ENCODE assay signal across 1 cellular context in the genomic region with DNA sequence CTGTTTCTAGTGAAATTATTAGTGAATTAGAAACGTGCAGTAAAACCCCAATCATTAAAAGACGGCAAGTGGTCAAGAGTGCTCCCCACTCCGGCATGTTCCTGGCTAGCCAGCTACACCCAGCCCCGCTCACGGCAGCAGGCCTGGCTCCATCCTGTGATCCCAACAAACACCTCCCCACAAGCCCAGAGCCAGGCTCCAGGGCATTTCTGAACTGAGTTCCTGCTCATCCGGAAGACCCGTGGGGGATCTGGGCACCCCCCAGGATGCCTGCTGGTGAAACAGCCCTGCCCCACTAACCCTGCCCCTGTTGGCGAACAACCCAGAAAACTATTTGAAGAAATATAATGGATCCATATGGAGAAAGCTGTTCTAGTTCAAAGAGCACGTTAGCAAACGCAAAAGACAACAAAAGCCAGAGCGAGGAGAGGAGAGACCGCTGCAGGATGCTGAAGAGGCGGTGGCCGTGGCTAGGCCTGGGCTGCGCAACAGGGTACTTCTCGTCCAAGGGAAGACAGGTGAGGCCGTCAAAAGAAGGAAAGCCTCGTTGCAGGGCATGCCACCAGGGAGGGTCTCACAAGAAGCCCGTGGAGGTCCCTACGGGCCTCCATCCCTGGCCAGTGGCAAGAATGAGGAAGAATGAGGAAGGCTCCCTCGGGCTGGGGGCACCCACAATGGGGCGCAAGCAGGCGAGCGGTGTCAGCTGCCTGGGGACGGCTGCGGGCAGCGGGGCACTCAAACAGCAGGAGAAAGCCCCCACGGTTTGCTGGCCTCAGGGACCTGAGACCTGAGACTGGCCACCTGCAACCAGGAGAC.
TF ChIP-seq lines count a peak whose summit lies in the region.

No MANE protein-coding gene starts in this region.

TF ChIP-seq in GM23338, 12 proteins besides CTCF, POLR2A, EP300 and RAD21 (continued from another document):
- TF ChIP-seq, protein P1, sequence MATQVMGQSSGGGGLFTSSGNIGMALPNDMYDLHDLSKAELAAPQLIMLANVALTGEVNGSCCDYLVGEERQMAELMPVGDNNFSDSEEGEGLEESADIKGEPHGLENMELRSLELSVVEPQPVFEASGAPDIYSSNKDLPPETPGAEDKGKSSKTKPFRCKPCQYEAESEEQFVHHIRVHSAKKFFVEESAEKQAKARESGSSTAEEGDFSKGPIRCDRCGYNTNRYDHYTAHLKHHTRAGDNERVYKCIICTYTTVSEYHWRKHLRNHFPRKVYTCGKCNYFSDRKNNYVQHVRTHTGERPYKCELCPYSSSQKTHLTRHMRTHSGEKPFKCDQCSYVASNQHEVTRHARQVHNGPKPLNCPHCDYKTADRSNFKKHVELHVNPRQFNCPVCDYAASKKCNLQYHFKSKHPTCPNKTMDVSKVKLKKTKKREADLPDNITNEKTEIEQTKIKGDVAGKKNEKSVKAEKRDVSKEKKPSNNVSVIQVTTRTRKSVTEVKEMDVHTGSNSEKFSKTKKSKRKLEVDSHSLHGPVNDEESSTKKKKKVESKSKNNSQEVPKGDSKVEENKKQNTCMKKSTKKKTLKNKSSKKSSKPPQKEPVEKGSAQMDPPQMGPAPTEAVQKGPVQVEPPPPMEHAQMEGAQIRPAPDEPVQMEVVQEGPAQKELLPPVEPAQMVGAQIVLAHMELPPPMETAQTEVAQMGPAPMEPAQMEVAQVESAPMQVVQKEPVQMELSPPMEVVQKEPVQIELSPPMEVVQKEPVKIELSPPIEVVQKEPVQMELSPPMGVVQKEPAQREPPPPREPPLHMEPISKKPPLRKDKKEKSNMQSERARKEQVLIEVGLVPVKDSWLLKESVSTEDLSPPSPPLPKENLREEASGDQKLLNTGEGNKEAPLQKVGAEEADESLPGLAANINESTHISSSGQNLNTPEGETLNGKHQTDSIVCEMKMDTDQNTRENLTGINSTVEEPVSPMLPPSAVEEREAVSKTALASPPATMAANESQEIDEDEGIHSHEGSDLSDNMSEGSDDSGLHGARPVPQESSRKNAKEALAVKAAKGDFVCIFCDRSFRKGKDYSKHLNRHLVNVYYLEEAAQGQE (IDR thresholded peaks at IDR 0.05; ENCODE audit: unreplicated experiment), result no peak
- TF ChIP-seq, protein P2, sequence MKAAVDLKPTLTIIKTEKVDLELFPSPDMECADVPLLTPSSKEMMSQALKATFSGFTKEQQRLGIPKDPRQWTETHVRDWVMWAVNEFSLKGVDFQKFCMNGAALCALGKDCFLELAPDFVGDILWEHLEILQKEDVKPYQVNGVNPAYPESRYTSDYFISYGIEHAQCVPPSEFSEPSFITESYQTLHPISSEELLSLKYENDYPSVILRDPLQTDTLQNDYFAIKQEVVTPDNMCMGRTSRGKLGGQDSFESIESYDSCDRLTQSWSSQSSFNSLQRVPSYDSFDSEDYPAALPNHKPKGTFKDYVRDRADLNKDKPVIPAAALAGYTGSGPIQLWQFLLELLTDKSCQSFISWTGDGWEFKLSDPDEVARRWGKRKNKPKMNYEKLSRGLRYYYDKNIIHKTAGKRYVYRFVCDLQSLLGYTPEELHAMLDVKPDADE (IDR thresholded peaks at IDR 0.05), result no peak
- TF ChIP-seq, protein P3, sequence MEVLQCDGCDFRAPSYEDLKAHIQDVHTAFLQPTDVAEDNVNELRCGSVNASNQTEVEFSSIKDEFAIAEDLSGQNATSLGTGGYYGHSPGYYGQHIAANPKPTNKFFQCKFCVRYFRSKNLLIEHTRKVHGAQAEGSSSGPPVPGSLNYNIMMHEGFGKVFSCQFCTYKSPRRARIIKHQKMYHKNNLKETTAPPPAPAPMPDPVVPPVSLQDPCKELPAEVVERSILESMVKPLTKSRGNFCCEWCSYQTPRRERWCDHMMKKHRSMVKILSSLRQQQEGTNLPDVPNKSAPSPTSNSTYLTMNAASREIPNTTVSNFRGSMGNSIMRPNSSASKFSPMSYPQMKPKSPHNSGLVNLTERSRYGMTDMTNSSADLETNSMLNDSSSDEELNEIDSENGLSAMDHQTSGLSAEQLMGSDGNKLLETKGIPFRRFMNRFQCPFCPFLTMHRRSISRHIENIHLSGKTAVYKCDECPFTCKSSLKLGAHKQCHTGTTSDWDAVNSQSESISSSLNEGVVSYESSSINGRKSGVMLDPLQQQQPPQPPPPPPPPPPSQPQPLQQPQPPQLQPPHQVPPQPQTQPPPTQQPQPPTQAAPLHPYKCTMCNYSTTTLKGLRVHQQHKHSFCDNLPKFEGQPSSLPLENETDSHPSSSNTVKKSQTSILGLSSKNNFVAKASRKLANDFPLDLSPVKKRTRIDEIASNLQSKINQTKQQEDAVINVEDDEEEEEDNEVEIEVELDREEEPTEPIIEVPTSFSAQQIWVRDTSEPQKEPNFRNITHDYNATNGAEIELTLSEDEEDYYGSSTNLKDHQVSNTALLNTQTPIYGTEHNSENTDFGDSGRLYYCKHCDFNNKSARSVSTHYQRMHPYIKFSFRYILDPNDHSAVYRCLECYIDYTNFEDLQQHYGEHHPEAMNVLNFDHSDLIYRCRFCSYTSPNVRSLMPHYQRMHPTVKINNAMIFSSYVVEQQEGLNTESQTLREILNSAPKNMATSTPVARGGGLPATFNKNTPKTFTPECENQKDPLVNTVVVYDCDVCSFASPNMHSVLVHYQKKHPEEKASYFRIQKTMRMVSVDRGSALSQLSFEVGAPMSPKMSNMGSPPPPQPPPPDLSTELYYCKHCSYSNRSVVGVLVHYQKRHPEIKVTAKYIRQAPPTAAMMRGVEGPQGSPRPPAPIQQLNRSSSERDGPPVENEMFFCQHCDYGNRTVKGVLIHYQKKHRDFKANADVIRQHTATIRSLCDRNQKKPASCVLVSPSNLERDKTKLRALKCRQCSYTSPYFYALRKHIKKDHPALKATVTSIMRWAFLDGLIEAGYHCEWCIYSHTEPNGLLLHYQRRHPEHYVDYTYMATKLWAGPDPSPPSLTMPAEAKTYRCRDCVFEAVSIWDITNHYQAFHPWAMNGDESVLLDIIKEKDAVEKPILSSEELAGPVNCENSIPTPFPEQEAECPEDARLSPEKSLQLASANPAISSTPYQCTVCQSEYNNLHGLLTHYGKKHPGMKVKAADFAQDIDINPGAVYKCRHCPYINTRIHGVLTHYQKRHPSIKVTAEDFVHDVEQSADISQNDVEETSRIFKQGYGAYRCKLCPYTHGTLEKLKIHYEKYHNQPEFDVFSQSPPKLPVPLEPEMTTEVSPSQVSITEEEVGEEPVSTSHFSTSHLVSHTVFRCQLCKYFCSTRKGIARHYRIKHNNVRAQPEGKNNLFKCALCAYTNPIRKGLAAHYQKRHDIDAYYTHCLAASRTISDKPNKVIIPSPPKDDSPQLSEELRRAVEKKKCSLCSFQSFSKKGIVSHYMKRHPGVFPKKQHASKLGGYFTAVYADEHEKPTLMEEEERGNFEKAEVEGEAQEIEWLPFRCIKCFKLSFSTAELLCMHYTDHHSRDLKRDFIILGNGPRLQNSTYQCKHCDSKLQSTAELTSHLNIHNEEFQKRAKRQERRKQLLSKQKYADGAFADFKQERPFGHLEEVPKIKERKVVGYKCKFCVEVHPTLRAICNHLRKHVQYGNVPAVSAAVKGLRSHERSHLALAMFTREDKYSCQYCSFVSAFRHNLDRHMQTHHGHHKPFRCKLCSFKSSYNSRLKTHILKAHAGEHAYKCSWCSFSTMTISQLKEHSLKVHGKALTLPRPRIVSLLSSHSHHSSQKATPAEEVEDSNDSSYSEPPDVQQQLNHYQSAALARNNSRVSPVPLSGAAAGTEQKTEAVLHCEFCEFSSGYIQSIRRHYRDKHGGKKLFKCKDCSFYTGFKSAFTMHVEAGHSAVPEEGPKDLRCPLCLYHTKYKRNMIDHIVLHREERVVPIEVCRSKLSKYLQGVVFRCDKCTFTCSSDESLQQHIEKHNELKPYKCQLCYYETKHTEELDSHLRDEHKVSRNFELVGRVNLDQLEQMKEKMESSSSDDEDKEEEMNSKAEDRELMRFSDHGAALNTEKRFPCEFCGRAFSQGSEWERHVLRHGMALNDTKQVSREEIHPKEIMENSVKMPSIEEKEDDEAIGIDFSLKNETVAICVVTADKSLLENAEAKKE (CRISPR knock-in tag; IDR thresholded peaks at IDR 0.05), result no peak
